In genomic region chr3:187367561-187368103, GRCh38 we compare ENCODE assay signal across 9 cellular contexts. TPM values are rescaled to one million over a fixed set of nuclear protein-coding genes. Genes with fewer than 3 reads are reported as not detected.
A peak's percentile ranks its signal among the peaks of the same experiment; 100 is the strongest.
DNase-seq lines count a peak whose midpoint lies in the region; ATAC-seq, FAIRE-seq and TF ChIP-seq lines count a peak whose summit lies in the region.
"Had no signal": no experiment of that assay in that cellular context is flagged by ENCODE, and none has a peak within 500 bp of the region (broad histone marks: within the 10 kb centered on the region; RNA-seq: fewer than 3 reads in every experiment).

No MANE protein-coding gene starts in this region.

- CTCF ChIA-PET in WTC11 (lab: Charles Lee), result no interaction called here

- peak overlapping the region; percentile 97 for H2AFZ ChIP-seq in fibroblast of lung (ENCODE audit: low read length)

- POLR2A ChIA-PET in WTC11 (lab: Charles Lee), result no interaction called here

- TF ChIP-seq CTCF in WTC11 (IDR thresholded peaks at IDR 0.05), result no peak
- no peak for TF ChIP-seq CTCF in fibroblast of lung (conservative IDR thresholded peaks at IDR 0.05 in 1 of 2, IDR thresholded peaks at IDR 0.05 in 1 of 2; ENCODE audit: low read depth in 1 of 2, low read length in 2 of 2)
- TF ChIP-seq CTCF in D721Med (IDR thresholded peaks at IDR 0.05; ENCODE audit: insufficient read depth, missing control alignments), result no peak

- H3K9ac ChIP-seq in fibroblast of lung (ENCODE audit: insufficient read depth, low read length) (peak overlapping the region; percentile 69), skeletal muscle tissue (ENCODE audit: low read depth in 1 of 3, low read length in 3 of 3) (peak overlapping the region in 2 of 3 donors; percentile 62 to 79)

- H3K36me3 ChIP-seq in fibroblast of lung (ENCODE audit: control insufficient read depth, insufficient read depth, low read length), result no peaks in the 10 kb centered on the region
- H3K36me3 ChIP-seq in skeletal muscle tissue (ENCODE audit: control insufficient read depth in 3 of 3, insufficient read depth in 3 of 3, low read length in 3 of 3), result peaks cover 2 to 6% (median 4%) of the 10 kb centered on the region in 3 donors

- no peak overlapping the region for H3K4me3 Mint-ChIP-seq in WTC11

- no peaks in the 10 kb centered on the region for H4K20me1 ChIP-seq in fibroblast of lung (ENCODE audit: control insufficient read depth, extremely low read depth, insufficient read depth, low read length)

- H3K4me3 ChIP-seq in fibroblast of lung (replicated peaks in 1 of 4; ENCODE audit: control extremely low read depth in 1 of 4, insufficient read depth in 1 of 4, low read depth in 3 of 4, low read length in 4 of 4), result peak overlapping the region in 2 of 4 experiments; percentile 2 to 66
- peak overlapping the region; percentile 41 to 76 (median 71) for H3K4me3 ChIP-seq in skeletal muscle tissue (ENCODE audit: low read length in 3 of 3)

- H3K36me3 Mint-ChIP-seq in WTC11, result peaks cover 11% of the 10 kb centered on the region

- DNase-seq in WTC11 (ENCODE audit: low spot score), result no peak
- no peak for DNase-seq in fibroblast of lung (ENCODE audit: low read depth in 2 of 2)
- DNase-seq in HK-2 (ENCODE audit: unreplicated experiment), result no peak
- no peak for DNase-seq in NCI-H345 treated with DMSO at 0.1 percent for 48 hours (lab: John Stamatoyannopoulos, UW; ENCODE audit: unreplicated experiment)
- no peak for DNase-seq in D721Med (ENCODE audit: insufficient read length, low spot score)
- DNase-seq in NCI-H1436 treated with DMSO at 0.1 percent for 48 hours (lab: John Stamatoyannopoulos, UW), result no peak

- H3K79me2 ChIP-seq in fibroblast of lung (ENCODE audit: control insufficient read depth, insufficient read depth, low read length), result no peaks in the 10 kb centered on the region

- peak overlapping the region; percentile 91 for H3K27ac ChIP-seq in fibroblast of lung (ENCODE audit: insufficient read depth, low read length)
- peak overlapping the region; percentile 79 for H3K27ac ChIP-seq in skeletal muscle tissue (ENCODE audit: low read depth, low read length)

- H3K4me2 ChIP-seq in fibroblast of lung (ENCODE audit: extremely low read depth, insufficient read depth, low read length), result peak overlapping the region; percentile 100

- peaks cover 13% of the 10 kb centered on the region for H3K27me3 Mint-ChIP-seq in WTC11 (ENCODE audit: low read depth)

- no peak overlapping the region for H3K27ac Mint-ChIP-seq in WTC11

- H3K9me3 Mint-ChIP-seq in WTC11, result peaks cover 8% of the 10 kb centered on the region

- peaks cover 32% of the 10 kb centered on the region for H3K4me1 Mint-ChIP-seq in WTC11

- ATAC-seq in GM19397 (IDR thresholded peaks at IDR 0.05; ENCODE audit: unreplicated experiment), result peak; percentile 2
- no peak for ATAC-seq in WTC11

- H3K4me1 ChIP-seq in fibroblast of lung (ENCODE audit: control insufficient read depth, extremely low read depth, insufficient read depth, low read length) (no peaks in the 10 kb centered on the region), skeletal muscle tissue (ENCODE audit: control insufficient read depth in 3 of 3, insufficient read depth in 3 of 3, low read length in 3 of 3) (peaks cover 5 to 12% (median 10%) of the 10 kb centered on the region in 3 donors)

- no peak for FAIRE-seq in D721Med (lab: Jason Lieb, UNC)

- H3K9me3 ChIP-seq in fibroblast of lung (ENCODE audit: control insufficient read depth, insufficient read depth, low read depth, low read length) (no peaks in the 10 kb centered on the region), skeletal muscle tissue (ENCODE audit: control insufficient read depth in 3 of 3, low read length in 3 of 3) (peaks cover 0 to 2% (median 0%) of the 10 kb centered on the region in 3 donors)

- no peaks in the 10 kb centered on the region for H3K27me3 ChIP-seq in fibroblast of lung (ENCODE audit: control insufficient read depth, insufficient read depth, low read length)
- H3K27me3 ChIP-seq in skeletal muscle tissue (ENCODE audit: control insufficient read depth in 3 of 3, insufficient read depth in 3 of 3, low read length in 3 of 3), result no peaks in the 10 kb centered on the region

TF ChIP-seq in WTC11, 78 proteins besides CTCF, POLR2A, EP300 and RAD21:
- no peak for TF ChIP-seq PREB (CRISPR knock-in tag; IDR thresholded peaks at IDR 0.05; ENCODE audit: borderline replicate concordance)
- TF ChIP-seq IRF1 (CRISPR knock-in tag; IDR thresholded peaks at IDR 0.05), result no peak
- TF ChIP-seq FOXP1 (CRISPR knock-in tag; IDR thresholded peaks at IDR 0.05; ENCODE audit: borderline replicate concordance), result 0 out of 2 replicates have a peak, but pooled peaks have one; percentile 27
TF ChIP-seq in WTC11: peak in this region for 1.

RNA-seq across cellular contexts. Expression of gene RTP4, which starts 0.6 kb away (rescaled TPM):
- total RNA-seq in WTC11 (2021) (not detected in 3 replicates), fibroblast of lung (2.1 and 3.5 TPM in 2 replicates), skeletal muscle tissue (1.0 TPM)
- polyA plus RNA-seq in fibroblast of lung, result 0.59 and 1.0 TPM in 2 replicates
- 0.98 and 2.2 TPM in 2 replicates for polyA plus RNA-seq in fibroblast of lung (2012)
- 2.6 TPM in 1 of 2 replicates, not detected in the other for polyA minus RNA-seq in fibroblast of lung (ENCODE audit: low replicate concordance)
- total RNA-seq: IMR-90 had no signal
- polyA plus RNA-seq: IMR-90 had no signal
